Comparison of ENCODE assay signal across 8 cellular contexts in genomic region chr12:53344824-53345485, GRCh38. TPM values are rescaled to one million over a fixed set of nuclear protein-coding genes. Genes with fewer than 3 reads are reported as not detected.
A peak's percentile ranks its signal among the peaks of the same experiment; 100 is the strongest.
DNase-seq lines count a peak whose midpoint lies in the region; ATAC-seq and TF ChIP-seq lines count a peak whose summit lies in the region.

No MANE protein-coding gene starts in this region.

- H3K9me2 ChIP-seq in Loucy (replicated peaks; ENCODE audit: low read depth, low read length), result no peaks in the 10 kb centered on the region

- H3K36me3 ChIP-seq in Loucy (ENCODE audit: insufficient read depth, low read length), result no peaks in the 10 kb centered on the region
- H3K36me3 ChIP-seq in ascending aorta, result no peaks in the 10 kb centered on the region
- no peaks in the 10 kb centered on the region for H3K36me3 ChIP-seq in aorta (ENCODE audit: control insufficient read depth in 1 of 2, insufficient read depth in 2 of 2, low read length in 1 of 2)

- no peaks in the 10 kb centered on the region for H4K20me1 ChIP-seq in Loucy (ENCODE audit: insufficient read depth, low read length, poor library complexity, severe bottlenecking)

- peak; percentile 86 for DNase-seq in Ammon's horn (ENCODE audit: low spot score)
- peak; percentile 26 to 74 (median 52) for DNase-seq in T-helper 2 cell
- peak; percentile 19 to 89 for DNase-seq in ascending aorta (ENCODE audit: low spot score in 2 of 2)
- DNase-seq in hepatic stellate cell (ENCODE audit: low spot score), result peak; percentile 81
- peak; percentile 42 for DNase-seq in renal cortical epithelial cell (ENCODE audit: low read depth)
- peak; percentile 78 to 92 for DNase-seq in aorta

- no peaks in the 10 kb centered on the region for H3F3A ChIP-seq in Loucy (ENCODE audit: low read depth)

- TF ChIP-seq CTCF in Loucy (conservative IDR thresholded peaks at IDR 0.05; ENCODE audit: low read length), result peak; percentile 90
- TF ChIP-seq CTCF in ascending aorta (IDR thresholded peaks at IDR 0.05), result peak; percentile 71 to 82 (median 82)

- ATAC-seq in GM19397 (IDR thresholded peaks at IDR 0.05; ENCODE audit: unreplicated experiment) (peak; percentile 65), aorta (ENCODE audit: low FRiP score) (peak; percentile 95)

- H3K9ac ChIP-seq in Loucy (ENCODE audit: low read depth, low read length, poor library complexity, severe bottlenecking), result peak overlapping the region; percentile 63

- no peaks in the 10 kb centered on the region for H3K9me3 ChIP-seq in Loucy (ENCODE audit: insufficient read depth, low read depth, low read length)
- no peaks in the 10 kb centered on the region for H3K9me3 ChIP-seq in ascending aorta
- no peaks in the 10 kb centered on the region for H3K9me3 ChIP-seq in aorta (ENCODE audit: control insufficient read depth, low read length)

- H3K4me3 ChIP-seq in Loucy (ENCODE audit: low read length, poor library complexity, severe bottlenecking) (peak overlapping the region; percentile 83), ascending aorta (peak overlapping the region; percentile 53 to 81), aorta (ENCODE audit: low read length in 2 of 2) (peak overlapping the region; percentile 72 to 76)

- H3K4me1 ChIP-seq in Loucy (ENCODE audit: insufficient read depth, low read length, poor library complexity, severe bottlenecking), result peaks cover 13% of the 10 kb centered on the region
- peaks cover 0 to 11% of the 10 kb centered on the region in 2 donors for H3K4me1 ChIP-seq in ascending aorta
- no peaks in the 10 kb centered on the region for H3K4me1 ChIP-seq in aorta (ENCODE audit: control insufficient read depth in 1 of 2, insufficient read depth in 2 of 2, low read length in 2 of 2)

- 0% methylated on average over 41 to 50 of the region's 50 CpGs for WGBS in aorta, 2 donors

- H3K4me2 ChIP-seq in Loucy (ENCODE audit: low read depth, low read length, poor library complexity, severe bottlenecking), result peak overlapping the region; percentile 81

- intact Hi-C loops in ascending aorta (cut with DNase I), result loop anchor here (1.0 kb wide), 1 partner anchor 21 kb away; no protein-coding TSS in a partner anchor
- intact Hi-C loops in aorta (cut with DNase I), result loop anchor here in 1 of 2 donors (1.0 kb wide), 1 partner anchor 18 kb away; no protein-coding TSS in a partner anchor

- H2AFZ ChIP-seq in Loucy (ENCODE audit: low read length), result peak overlapping the region; percentile 93

- peak overlapping the region; percentile 74 to 81 for H3K27ac ChIP-seq in ascending aorta
- H3K27ac ChIP-seq in aorta (ENCODE audit: low read depth in 1 of 2, low read length in 2 of 2), result peak overlapping the region; percentile 9 to 64

- no peaks in the 10 kb centered on the region for H3K27me3 ChIP-seq in Loucy (ENCODE audit: insufficient read depth, low read length, poor library complexity, severe bottlenecking)
- no peaks in the 10 kb centered on the region for H3K27me3 ChIP-seq in ascending aorta
- H3K27me3 ChIP-seq in aorta (ENCODE audit: control insufficient read depth in 1 of 2, insufficient read depth in 2 of 2, low read length in 1 of 2), result no peaks in the 10 kb centered on the region

- no peaks in the 10 kb centered on the region for H3K79me2 ChIP-seq in Loucy (ENCODE audit: insufficient read depth, low read length)

RNA-seq across cellular contexts. Expression of gene SP7, which starts 8.8 kb away (rescaled TPM):
- not detected for total RNA-seq in ascending aorta
- total RNA-seq in renal cortical epithelial cell, result not detected in 2 replicates
- total RNA-seq in aorta, result under 1 TPM in 1 of 2 donors, not detected in 1; 0.33 TPM
- not detected for polyA plus RNA-seq in aorta

RNA-seq across cellular contexts. Expression of gene AAAS, which starts 23.5 kb away (rescaled TPM):
- total RNA-seq in ascending aorta, result 21.2 TPM
- total RNA-seq in renal cortical epithelial cell, result 40.1 and 40.3 TPM in 2 replicates
- total RNA-seq in aorta, result 10 to 100 TPM; 33.3 to 45.3 TPM
- polyA plus RNA-seq in aorta, result 100 to 1,000 TPM in 1 of 2 donors, 10 to 100 TPM in 1; 15.3 to 109 TPM

RNA-seq across cellular contexts. Expression of gene SP1, which starts 35.0 kb away (rescaled TPM):
- total RNA-seq in ascending aorta (49.0 TPM), renal cortical epithelial cell (33.3 and 51.7 TPM in 2 replicates), aorta (10 to 100 TPM; 63.3 to 83.1 TPM)
- 10 to 100 TPM in 1 of 2 donors, 1 to 10 TPM in 1; 7.4 to 17.3 TPM for polyA plus RNA-seq in aorta

RNA-seq across cellular contexts. Expression of gene MYG1, which starts 45.5 kb away (rescaled TPM):
- total RNA-seq in ascending aorta (27.5 TPM), renal cortical epithelial cell (28.4 and 42.9 TPM in 2 replicates), aorta (10 to 100 TPM; 32.7 to 43.6 TPM)
- 100 to 1,000 TPM in 1 of 2 donors, 10 to 100 TPM in 1; 38.6 to 112 TPM for polyA plus RNA-seq in aorta

RNA-seq across cellular contexts. Expression of gene PFDN5, which starts 49.6 kb away (rescaled TPM):
- total RNA-seq in ascending aorta (187 TPM), renal cortical epithelial cell (323 and 327 TPM in 2 replicates), aorta (100 to 1,000 TPM; 386 to 452 TPM)
- 1,000 to 10,000 TPM; 1,642 to 3,916 TPM for polyA plus RNA-seq in aorta

Comparison
In these comparisons a context has a peak if more than half of its experiments do, and no peak if none do; other contexts are left out.
1. Peak in every context shown above with its lines: DNase-seq, ATAC-seq, H3K4me3 ChIP-seq and H3K27ac ChIP-seq.